Comparison of ENCODE assay signal across 8 cellular contexts in genomic region chr2:27428213-27428977, GRCh38. TPM values are rescaled to one million over a fixed set of nuclear protein-coding genes. Genes with fewer than 3 reads are reported as not detected.
DNase-seq lines count a peak whose midpoint lies in the region; TF ChIP-seq lines count a peak whose summit lies in the region.

TSS of gene NRBP1 (plus strand) at chr2:27428631. CDS start at chr2:27433274, 4,643 bp downstream.

- H3K36me3 Mint-ChIP-seq in HFFc6 (ENCODE audit: low read depth): peaks cover 8% of the 10 kb centered on the region

- H3K27me3 Mint-ChIP-seq in HFFc6 (ENCODE audit: insufficient read depth): 0 out of 2 replicates have a peak, but pooled peaks cover 3% of the 10 kb centered on the region

- DNase-seq in HFFc6 (peak; percentile 81), NB4 (ENCODE audit: low read depth) (peak; percentile 95), SK-N-SH (peak; percentile 99), germinal center (ENCODE audit: low spot score) (peak; percentile 93), nucleus accumbens (lab: John Stamatoyannopoulos, UW) (peak; percentile 57 to 97 (median 89)), superior temporal gyrus (ENCODE audit: extremely low spot score) (peak; percentile 95)
- DNase-seq in activated naive CD4-positive, alpha-beta T cell treated with anti-CD3 and anti-CD28 coated beads, Interleukin-2, amount 50 U/mL, for 16 hours: peak; percentile 95

- H3K4me2 ChIP-seq in SK-N-SH: peak within 1 kb of the TSS; percentile 84

- H3K4me3 ChIP-seq in GM08714 (ENCODE audit: low read length) (peak within 1 kb of the TSS; percentile 98), NB4 (ENCODE audit: low read depth, low read length) (peak within 1 kb of the TSS; percentile 84), SK-N-SH (ENCODE audit: low read depth in 2 of 2, low read length in 1 of 2) (peak within 1 kb of the TSS; percentile 74 to 92)

- H3K9ac ChIP-seq in SK-N-SH: peak within 1 kb of the TSS; percentile 98

- peaks cover 44% of the 10 kb centered on the region for H4K20me1 ChIP-seq in SK-N-SH (ENCODE audit: insufficient read depth)

- peaks cover 45% of the 10 kb centered on the region for H3K79me2 ChIP-seq in SK-N-SH (ENCODE audit: insufficient read depth)

- peaks cover 3 to 12% of the 10 kb centered on the region in 2 experiments for H3K36me3 ChIP-seq in SK-N-SH (replicated peaks in 1 of 2; ENCODE audit: control insufficient read depth in 1 of 2, insufficient read depth in 2 of 2, low read length in 1 of 2)

- 0% methylated on average over 28 of the region's 75 CpGs for WGBS in SK-N-SH (ENCODE audit: low lambda C conversion rate)

- peaks cover 29% of the 10 kb centered on the region for H3K4me1 Mint-ChIP-seq in HFFc6 (ENCODE audit: low read depth)

- no peak for TF ChIP-seq RAD21 in SK-N-SH (IDR thresholded peaks at IDR 0.05; ENCODE audit: low read length)

- H3K4me1 ChIP-seq in SK-N-SH (ENCODE audit: control insufficient read depth in 1 of 2, insufficient read depth in 2 of 2, low read depth in 1 of 2, low read length in 1 of 2): peaks cover 6 to 10% of the 10 kb centered on the region in 2 experiments; a peak in 3 of 4 replicates

- no peaks in the 10 kb centered on the region for H3K27me3 ChIP-seq in SK-N-SH (ENCODE audit: insufficient read depth)

- no peaks in the 10 kb centered on the region for H3K9me3 Mint-ChIP-seq in HFFc6

- H3K27ac Mint-ChIP-seq in HFFc6: peak within 1 kb of the TSS; percentile 93

- peak within 1 kb of the TSS; percentile 92 to 93 for H3K27ac ChIP-seq in SK-N-SH (ENCODE audit: low read depth in 2 of 2, low read length in 1 of 2)

- peak; percentile 88 for TF ChIP-seq POLR2A in NB4 (IDR thresholded peaks at IDR 0.05; ENCODE audit: extremely low read depth, insufficient read length)

- peak; percentile 4 to 37; a peak in 2 of 4 replicates for TF ChIP-seq EP300 in SK-N-SH (IDR thresholded peaks at IDR 0.05; ENCODE audit: borderline replicate concordance in 1 of 2, low read depth in 1 of 2, low read length in 1 of 2)

- H2AFZ ChIP-seq in SK-N-SH (ENCODE audit: low read depth): peak within 1 kb of the TSS; percentile 92

- POLR2A ChIA-PET in SK-N-SH (lab: Yijun Ruan, JAX): interaction anchor here (0.5 to 4.3 kb wide), 19 partner anchors 10 to 235 kb away, joined by 3 to 66 read pairs (median 5); partner anchors contain the start of genes CCDC121, EIF2B4, GPN1 and GTF3C2

- TF ChIP-seq CTCF in HFFc6 (IDR thresholded peaks at IDR 0.05): peak; percentile 33; the same call in 1 of the 2 replicates
- peak; percentile 29 for TF ChIP-seq CTCF in NB4 (IDR thresholded peaks at IDR 0.05; ENCODE audit: low read depth, low read length)
- TF ChIP-seq CTCF in SK-N-SH (IDR thresholded peaks at IDR 0.05): peak; percentile 41

- peaks cover 17% of the 10 kb centered on the region for H3F3A ChIP-seq in SK-N-SH (replicated peaks; ENCODE audit: insufficient read depth)

- H3K4me3 Mint-ChIP-seq in HFFc6: peak within 1 kb of the TSS; percentile 99

- no peaks in the 10 kb centered on the region for H3K9me3 ChIP-seq in SK-N-SH

- no peaks in the 10 kb centered on the region for H3K9me2 ChIP-seq in SK-N-SH

- CTCF ChIA-PET in SK-N-SH (lab: Yijun Ruan, JAX): interaction anchor here (0.7 to 7.0 kb wide), 12 partner anchors 11 to 255 kb away, joined by 3 to 94 read pairs (median 6); partner anchors contain the start of gene PPM1G

TF ChIP-seq in SK-N-SH, 30 proteins besides CTCF, POLR2A, EP300 and RAD21:
- TF ChIP-seq FOXJ3 (CRISPR knock-in tag; IDR thresholded peaks at IDR 0.05) (0 out of 2 replicates have a peak, but pooled peaks have one; percentile 4), RCOR1 (IDR thresholded peaks at IDR 0.05; ENCODE audit: low read length) (peak; percentile 46; the same call in 1 of the 2 replicates), SIN3A (IDR thresholded peaks at IDR 0.05; ENCODE audit: borderline replicate concordance, low read depth, low read length) (peak; percentile 41; the same call in 1 of the 2 replicates), NRF1 (IDR thresholded peaks at IDR 0.05; ENCODE audit: low read depth, low read length) (peak; percentile 58), YY1 (IDR thresholded peaks at IDR 0.05; ENCODE audit: low read depth) (peak; percentile 87), TAF1 (IDR thresholded peaks at IDR 0.05; ENCODE audit: borderline replicate concordance, low read depth, low read length) (peak; percentile 85), JUND (IDR thresholded peaks at IDR 0.05) (no peak), MEF2A (IDR thresholded peaks at IDR 0.05; ENCODE audit: borderline replicate concordance, low read depth) (no peak), MXI1 (IDR thresholded peaks at IDR 0.05; ENCODE audit: low read depth, low read length) (peak; percentile 60; the same call in 1 of the 2 replicates), PBX3 (IDR thresholded peaks at IDR 0.05) (0 out of 2 replicates have a peak, but pooled peaks have one; percentile 2), POLR2AphosphoS5 (IDR thresholded peaks at IDR 0.05; ENCODE audit: low read depth, low read length) (peak; percentile 98), ELF1 (IDR thresholded peaks at IDR 0.05) (peak; percentile 38; the same call in 1 of the 2 replicates), IRF3 (IDR thresholded peaks at IDR 0.05; ENCODE audit: low read depth, low read length) (no peak), CHD2 (IDR thresholded peaks at IDR 0.05; ENCODE audit: low read length, partially characterized antibody) (no peak), SMC3 (IDR thresholded peaks at IDR 0.05; ENCODE audit: low read depth, low read length) (no peak), GABPA (IDR thresholded peaks at IDR 0.05; ENCODE audit: low read depth) (peak; percentile 28), RFX5 (IDR thresholded peaks at IDR 0.05; ENCODE audit: low read length) (0 out of 2 replicates have a peak, but pooled peaks have one; percentile 28), USF2 (IDR thresholded peaks at IDR 0.05; ENCODE audit: borderline replicate concordance, low read depth, low read length) (no peak), MAX (IDR thresholded peaks at IDR 0.05; ENCODE audit: low read depth) (peak; percentile 12; the same call in 1 of the 2 replicates)

RNA-seq across cellular contexts. Expression of gene NRBP1, which starts in this region (rescaled TPM):
- total RNA-seq in HFFc6 (2021; fragmentation: NEBNext Ultra II Directional; extraction: Animal tissue kit (Norgen Biotek cat#: 25700)): 100 to 1,000 TPM; 101 to 110 (median 108) TPM
- 182 and 227 TPM in 2 replicates for polyA plus RNA-seq in SK-N-SH (2012; rRNA removed)
- 144 and 177 TPM in 2 replicates for polyA plus RNA-seq in SK-N-SH (2012; cell fraction: cytosol; rRNA removed)
- polyA plus RNA-seq in SK-N-SH (2012; cell fraction: nucleus; rRNA removed): 172 and 216 TPM in 2 replicates

Comparison
In these comparisons a context has a peak if more than half of its experiments do, and no peak if none do; other contexts are left out.
1. Peak in every context shown above with its lines: DNase-seq, H3K4me3 ChIP-seq and H3K27ac ChIP-seq.